In genomic region chr15:41972341-41973237, GRCh38 we compare ENCODE assay signal across 7 cellular contexts.
A peak's percentile ranks its signal among the peaks of the same experiment; 100 is the strongest.
DNase-seq lines count a peak whose midpoint lies in the region; ATAC-seq, FAIRE-seq and TF ChIP-seq lines count a peak whose summit lies in the region.

EHD4 (minus strand) TSS chr15:41972557; CDS start chr15:41972494, 63 bp downstream.

- in situ Hi-C loops in astrocyte of the spinal cord (cut with HindIII; ENCODE audit: low sequenced_read_pairs), result no loop called here

- peak; percentile 98 for FAIRE-seq in GM18507 (lab: Jason Lieb, UNC)

- peak; percentile 47 for TF ChIP-seq CTCF in astrocyte of the spinal cord (IDR thresholded peaks at IDR 0.05; ENCODE audit: low read depth, low read length)

- peak within 1 kb of the TSS; percentile 92 for H3K4me3 ChIP-seq in astrocyte of the spinal cord (ENCODE audit: low read depth, low read length)

- DNase-seq in GM18507 (ENCODE audit: extremely low spot score, insufficient read length, low read depth), result peak; percentile 91
- DNase-seq in NCI-H2029 treated with DMSO at 0.1 percent for 48 hours (lab: John Stamatoyannopoulos, UW), result peak; percentile 86
- peak; percentile 87 for DNase-seq in T1000 (lab: John Stamatoyannopoulos, UW)
- DNase-seq in astrocyte of the spinal cord (ENCODE audit: low read depth, low spot score), result peak; percentile 99
- peak; percentile 94 to 96 for DNase-seq in hippocampal formation (lab: John Stamatoyannopoulos, UW)
- peak; percentile 94 for DNase-seq in retina

- ATAC-seq in HG02981 (IDR thresholded peaks at IDR 0.05; ENCODE audit: unreplicated experiment), result peak; percentile 73

Comparison
In these comparisons a context has a peak if more than half of its experiments do, and no peak if none do; other contexts are left out.
1. Peak in every context shown above with its lines: DNase-seq, ATAC-seq and H3K4me3 ChIP-seq.